ENCODE assay signal across 8 cellular contexts in genomic region chr15:73273181-73274002, GRCh38.
DNase-seq lines count a peak whose midpoint lies in the region; ATAC-seq and TF ChIP-seq lines count a peak whose summit lies in the region.

No MANE protein-coding gene starts in this region.

- H3K9ac ChIP-seq in MM.1S (ENCODE audit: low read length) (no peak overlapping the region), skeletal muscle satellite cell (ENCODE audit: low read depth, low read length) (no peak overlapping the region)

- H2AFZ ChIP-seq in MM.1S (ENCODE audit: low read length): no peak overlapping the region

- DNase-seq in NOMO-1 (lab: John Stamatoyannopoulos, UW; ENCODE audit: unreplicated experiment in 2 of 2) (peak; percentile 32 to 54), NOMO-1 treated with dmso at 0.1 percent for 144 hours (lab: John Stamatoyannopoulos, UW; ENCODE audit: unreplicated experiment) (no peak), MM.1S (peak; percentile 53), SKM-1 treated with dmso at 0.1 percent for 144 hours (lab: John Stamatoyannopoulos, UW; ENCODE audit: unreplicated experiment) (peak; percentile 48), astrocyte of the hippocampus (ENCODE audit: low read depth, low spot score) (peak; percentile 76), iPS DF 19.7 (ENCODE audit: low read depth, low spot score) (peak; percentile 20)

- no peak for ATAC-seq in HG02970 (IDR thresholded peaks at IDR 0.05; ENCODE audit: low FRiP score, unreplicated experiment)

- H3K4me1 ChIP-seq in MM.1S (ENCODE audit: low read length): no peaks in the 10 kb centered on the region
- peaks cover 4% of the 10 kb centered on the region for H3K4me1 ChIP-seq in skeletal muscle satellite cell (ENCODE audit: control insufficient read depth, insufficient read depth, low read length)

- H3K79me2 ChIP-seq in MM.1S (ENCODE audit: low read length): no peaks in the 10 kb centered on the region

- TF ChIP-seq CTCF in MM.1S (IDR thresholded peaks at IDR 0.05; ENCODE audit: low read length): peak; percentile 82

- H3K36me3 ChIP-seq in MM.1S (replicated peaks; ENCODE audit: insufficient read depth, low read length) (no peaks in the 10 kb centered on the region), skeletal muscle satellite cell (ENCODE audit: insufficient read depth, low read length) (peaks cover 3% of the 10 kb centered on the region)

- H3K4me2 ChIP-seq in MM.1S (ENCODE audit: low read depth, low read length) (no peak overlapping the region), skeletal muscle satellite cell (ENCODE audit: low read length) (peak overlapping the region; percentile 39)

- H3K27me3 ChIP-seq in MM.1S (replicated peaks; ENCODE audit: insufficient read depth, low read length): no peaks in the 10 kb centered on the region
- H3K27me3 ChIP-seq in skeletal muscle satellite cell (ENCODE audit: control insufficient read depth, insufficient read depth, low read length): no peaks in the 10 kb centered on the region

- no peaks in the 10 kb centered on the region for H3F3A ChIP-seq in MM.1S (ENCODE audit: insufficient read depth, low read length)

- H3K4me3 ChIP-seq in MM.1S (ENCODE audit: low read length) (no peak overlapping the region), skeletal muscle satellite cell (ENCODE audit: low read length) (no peak overlapping the region)

- H3K27ac ChIP-seq in MM.1S (ENCODE audit: low read length): no peak overlapping the region

- H4K20me1 ChIP-seq in MM.1S (ENCODE audit: insufficient read depth, low read length): no peaks in the 10 kb centered on the region

- H3K9me3 ChIP-seq in MM.1S (replicated peaks; ENCODE audit: insufficient read depth, low read length) (no peaks in the 10 kb centered on the region), skeletal muscle satellite cell (replicated peaks; ENCODE audit: low read length) (no peaks in the 10 kb centered on the region)

- H3K9me2 ChIP-seq in MM.1S (replicated peaks; ENCODE audit: insufficient read depth, low read length): no peaks in the 10 kb centered on the region
